Comparison of ENCODE assay signal across 26 cellular contexts in the genomic region with DNA sequence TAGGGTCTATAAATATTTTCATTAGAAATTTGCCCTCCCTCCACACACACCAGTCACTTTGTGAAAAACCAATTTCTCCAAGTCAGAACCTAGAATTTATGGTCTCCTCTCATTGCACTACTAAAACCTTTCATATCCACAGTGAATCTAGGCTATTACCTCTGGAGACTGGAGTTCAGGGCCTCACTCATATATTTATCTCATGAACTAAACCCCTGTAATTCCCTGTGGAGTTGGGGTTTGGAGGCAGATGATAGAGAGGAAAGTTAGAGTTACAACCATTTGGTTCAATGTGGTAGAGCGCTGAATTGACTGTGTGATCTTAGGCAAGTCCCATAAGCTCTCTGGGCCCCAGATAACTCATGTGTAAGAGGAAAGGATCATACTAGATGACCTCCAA. TPM values are rescaled to one million over a fixed set of nuclear protein-coding genes. Genes with fewer than 3 reads are reported as not detected.
A peak's percentile ranks its signal among the peaks of the same experiment; 100 is the strongest.
DNase-seq lines count a peak whose midpoint lies in the region; ATAC-seq and TF ChIP-seq lines count a peak whose summit lies in the region.
"Had no signal": no experiment of that assay in that cellular context is flagged by ENCODE, and none has a peak within 500 bp of the region (broad histone marks: within the 10 kb centered on the region; RNA-seq: fewer than 3 reads in every experiment).

No MANE protein-coding gene starts in this region.

- H3K4me3 Mint-ChIP-seq in T-cell: no peak overlapping the region
- H3K4me3 Mint-ChIP-seq: activated CD4-positive, alpha-beta T cell treated with anti-CD3 and anti-CD28 coated beads, Interleukin-2, amount 10 ng/mL, durations not matched to agents 24 days and 14 days; activated naive CD4-positive, alpha-beta T cell treated with anti-CD3 and anti-CD28 coated beads, Interleukin-2, amount 10 ng/mL, durations not matched to agents 7 days and 5 days; CD14-positive monocyte; effector memory CD8-positive, alpha-beta T cell had no signal

- peaks cover 17% of the 10 kb centered on the region for H3K36me3 Mint-ChIP-seq in T-cell
- H3K36me3 Mint-ChIP-seq: CD14-positive monocyte had no signal

- H3K9me3 ChIP-seq in smooth muscle cell (replicated peaks; ENCODE audit: low read depth): no peaks in the 10 kb centered on the region
- H3K9me3 ChIP-seq: heart right ventricle, upper lobe of left lung had no signal

- CTCF ChIA-PET in T-cell (lab: Charles Lee): no interaction called here

- no peaks in the 10 kb centered on the region for H3K27me3 ChIP-seq in smooth muscle cell (ENCODE audit: low read depth)
- H3K27me3 ChIP-seq: heart right ventricle, upper lobe of left lung had no signal

- H3K27me3 Mint-ChIP-seq in T-cell: no peaks in the 10 kb centered on the region
- H3K27me3 Mint-ChIP-seq: activated CD4-positive, alpha-beta T cell treated with anti-CD3 and anti-CD28 coated beads, Interleukin-2, amount 10 ng/mL, durations not matched to agents 24 days and 14 days; activated naive CD4-positive, alpha-beta T cell treated with anti-CD3 and anti-CD28 coated beads, Interleukin-2, amount 10 ng/mL, durations not matched to agents 7 days and 5 days; effector memory CD8-positive, alpha-beta T cell had no signal

- no peak overlapping the region for H3K9ac ChIP-seq in smooth muscle cell (ENCODE audit: low read depth)

- H3K4me2 ChIP-seq in smooth muscle cell: peak overlapping the region; percentile 69

- POLR2A ChIA-PET in T-cell (lab: Charles Lee): no interaction called here

- H4K20me1 ChIP-seq in smooth muscle cell (ENCODE audit: low read depth): peaks cover 8% of the 10 kb centered on the region

- H3K79me2 ChIP-seq in smooth muscle cell (ENCODE audit: low read depth): no peaks in the 10 kb centered on the region

- H2AFZ ChIP-seq in smooth muscle cell (ENCODE audit: low read depth): no peak overlapping the region

- peaks cover 18% of the 10 kb centered on the region for H3F3A ChIP-seq in smooth muscle cell (ENCODE audit: low read depth)

- H3K4me3 ChIP-seq in smooth muscle cell: no peak overlapping the region
- H3K4me3 ChIP-seq: heart right ventricle, upper lobe of left lung had no signal

- peak overlapping the region; percentile 63 to 93 for H3K27ac Mint-ChIP-seq in T-cell
- H3K27ac Mint-ChIP-seq: activated CD4-positive, alpha-beta T cell treated with anti-CD3 and anti-CD28 coated beads, Interleukin-2, amount 10 ng/mL, durations not matched to agents 24 days and 14 days; activated naive CD4-positive, alpha-beta T cell treated with anti-CD3 and anti-CD28 coated beads, Interleukin-2, amount 10 ng/mL, durations not matched to agents 7 days and 5 days; CD14-positive monocyte had no signal

- TF ChIP-seq CTCF in smooth muscle cell (IDR thresholded peaks at IDR 0.05; ENCODE audit: borderline replicate concordance, insufficient read depth, poor library complexity, severe bottlenecking): no peak

- 88% methylated on average over 1 of the region's 1 CpG for WGBS in smooth muscle cell (ENCODE audit: low lambda C conversion rate)

- DNase-seq in DMS 273 (lab: John Stamatoyannopoulos, UW; ENCODE audit: unreplicated experiment) (peak; percentile 13), DMS 273 treated with DMSO at 0.1 percent for 48 hours (lab: John Stamatoyannopoulos, UW) (no peak), T-cell (no peak), myocyte (ENCODE audit: low read depth) (peak; percentile 53), smooth muscle cell (lab: John Stamatoyannopoulos, UW; ENCODE audit: unreplicated experiment) (no peak), NCI-H1092 (lab: John Stamatoyannopoulos, UW) (no peak)
- DNase-seq in stimulated activated CD8-positive, alpha-beta memory T cell treated with anti-CD3 and anti-CD28 coated beads, Interleukin-4, amount 100 ng/mL, for 48 hours: no peak
- DNase-seq: activated CD4-positive, alpha-beta T cell treated with anti-CD3 and anti-CD28 coated beads, Interleukin-2, amount 10 ng/mL, durations not matched to agents 24 days and 14 days; activated naive CD4-positive, alpha-beta T cell treated with anti-CD3 and anti-CD28 coated beads, Interleukin-2, amount 10 ng/mL, durations not matched to agents 7 days and 5 days; DMS153; effector memory CD8-positive, alpha-beta T cell; heart right ventricle; Kasumi-1; NCI-H526; NK-92 treated with Interleukin-12 subunit alpha and Interleukin-12 subunit beta, amount 100 ng/mL, for 24 hours; occipital lobe; PC-3; Right ventricle myocardium superior; small intestine; stimulated activated CD4-positive, alpha-beta T cell treated with anti-CD3 and anti-CD28 coated beads, Interleukin-1b, Interleukin-23, amount 100 ng/mL, for 48 hours; T-helper 9 cell; upper lobe of left lung; WERI-Rb-1 had no signal

- peaks cover 85 to 88% (median 86%) of the 10 kb centered on the region in 3 donors for H3K4me1 Mint-ChIP-seq in T-cell

- no peaks in the 10 kb centered on the region for H3K9me3 Mint-ChIP-seq in T-cell
- H3K9me3 Mint-ChIP-seq: activated CD4-positive, alpha-beta T cell treated with anti-CD3 and anti-CD28 coated beads, Interleukin-2, amount 10 ng/mL, durations not matched to agents 24 days and 14 days; activated naive CD4-positive, alpha-beta T cell treated with anti-CD3 and anti-CD28 coated beads, Interleukin-2, amount 10 ng/mL, durations not matched to agents 7 days and 5 days; effector memory CD8-positive, alpha-beta T cell had no signal

- H3K36me3 ChIP-seq in smooth muscle cell (ENCODE audit: low read depth): no peaks in the 10 kb centered on the region
- H3K36me3 ChIP-seq: heart right ventricle, upper lobe of left lung, WERI-Rb-1 had no signal

- H3K4me1 ChIP-seq in smooth muscle cell (ENCODE audit: low read depth): peaks cover 8% of the 10 kb centered on the region

- ATAC-seq in T-cell (replicated peaks in 1 of 4) (no peak), HG02938 (IDR thresholded peaks at IDR 0.05; ENCODE audit: unreplicated experiment) (no peak)
- ATAC-seq: effector memory CD8-positive, alpha-beta T cell; PC-3 had no signal

- H3K27ac ChIP-seq in smooth muscle cell (ENCODE audit: low read depth): peak overlapping the region; percentile 51
- H3K27ac ChIP-seq: 22Rv1, WERI-Rb-1 had no signal

RNA-seq across cellular contexts. Expression of gene CEP85L, which starts 18.2 kb away (rescaled TPM):
- total RNA-seq in T-cell: 100 to 1,000 TPM in 1 of 5 donors, 10 to 100 TPM in 4; 49.7 to 101 (median 53.5) TPM
- 18.6 and 18.7 TPM in 2 replicates for total RNA-seq in myocyte
- 2.1 TPM for polyA plus RNA-seq in myocyte (2012)
- 65.6 and 66.4 TPM in 2 replicates for total RNA-seq in smooth muscle cell
- polyA plus RNA-seq in smooth muscle cell: 36.5 and 49.3 TPM in 2 replicates

Comparison
In these comparisons a context has a peak if more than half of its experiments do, and no peak if none do; other contexts are left out.
1. DNase-seq: peak in DMS 273 (single experiment) and myocyte (single experiment); none in DMS 273 treated with DMSO at 0.1 percent for 48 hours (single experiment), T-cell (0 of 34), smooth muscle cell (single experiment), NCI-H1092 (single experiment) and stimulated activated CD8-positive, alpha-beta memory T cell treated with anti-CD3 and anti-CD28 coated beads, Interleukin-4, amount 100 ng/mL, for 48 hours (single experiment).